In genomic region chr4:186067757-186068385, GRCh38 we compare ENCODE assay signal across 8 cellular contexts. TPM values are rescaled to one million over a fixed set of nuclear protein-coding genes. Genes with fewer than 3 reads are reported as not detected.
DNase-seq lines count a peak whose midpoint lies in the region; ATAC-seq, FAIRE-seq and TF ChIP-seq lines count a peak whose summit lies in the region.

No MANE protein-coding gene starts in this region.

- H3K4me3 ChIP-seq in HL-60 (replicated peaks; ENCODE audit: insufficient read depth, low read length): peak overlapping the region; percentile 37
- peak overlapping the region; percentile 84 to 88 for H3K4me3 ChIP-seq in kidney (ENCODE audit: low read length in 2 of 2)
- no peak overlapping the region for H3K4me3 ChIP-seq in H7 (ENCODE audit: insufficient read depth, low read depth, low read length)

- no TSS peak for BruUV-seq in MCF 10A (replicated peaks; lab: Mats Ljungman, UMichigan)

- CTCF ChIA-PET in MCF 10A (lab: Yijun Ruan, JAX): interaction anchor here (1.0 to 2.6 kb wide), 3 partner anchors 65 to 70 kb away, joined by 3 to 13 read pairs (median 6); no protein-coding TSS in a partner anchor

- DNase-seq in DMS53 treated with DMSO at 0.1 percent for 48 hours (lab: John Stamatoyannopoulos, UW; ENCODE audit: unreplicated experiment) (peak; percentile 84), HL-60 (ENCODE audit: low read depth in 1 of 2, low spot score in 1 of 2) (peak in 1 of 2 experiments; percentile 50), SHP77 treated with DMSO at 0.1 percent for 48 hours (lab: John Stamatoyannopoulos, UW) (peak; percentile 32), MCF 10A (ENCODE audit: unreplicated experiment) (peak; percentile 72), kidney (no peak), H7 (no peak)
- peak; percentile 4 to 24 for DNase-seq in stimulated activated CD4-positive, alpha-beta T cell treated with anti-CD3 and anti-CD28 coated beads, Interleukin-4, amount 100 ng/mL, for 4 hours

- POLR2A ChIA-PET in MCF 10A (lab: Yijun Ruan, JAX): interaction anchor here (0.9 to 2.1 kb wide), 5 partner anchors 11 to 643 kb away, joined by 4 to 13 read pairs (median 6); partner anchors contain the start of gene CYP4V2

- peak overlapping the region; percentile 7 to 83 for H3K9ac ChIP-seq in kidney (ENCODE audit: low read length in 2 of 2)

- intact Hi-C loops in MCF 10A (cut with micrococcal nuclease) (loop anchor here (1.0 to 5.0 kb wide), 2 partner anchors 69 to 124 kb away; partner anchors contain the start of gene CYP4V2), kidney (cut with DNase I) (no loop called here)

- no peaks in the 10 kb centered on the region for H3K4me1 ChIP-seq in kidney (ENCODE audit: control insufficient read depth in 1 of 2, insufficient read depth in 1 of 2, low read depth in 1 of 2, low read length in 2 of 2)

- peak overlapping the region; percentile 77 for H3K27ac Mint-ChIP-seq in MCF 10A (ENCODE audit: low read depth, unreplicated experiment)

- no peaks in the 10 kb centered on the region for H3K9me3 ChIP-seq in kidney (ENCODE audit: control insufficient read depth in 1 of 2, low read length in 2 of 2)

- H3K9me3 Mint-ChIP-seq in MCF 10A (ENCODE audit: unreplicated experiment): no peaks in the 10 kb centered on the region

- peak; percentile 84 for ATAC-seq in GM19467 (IDR thresholded peaks at IDR 0.05; ENCODE audit: unreplicated experiment)

- no peaks in the 10 kb centered on the region for H3K36me3 ChIP-seq in kidney (ENCODE audit: control insufficient read depth in 1 of 2, insufficient read depth in 2 of 2, low read length in 2 of 2)
- no peaks in the 10 kb centered on the region for H3K36me3 ChIP-seq in H7 (replicated peaks; ENCODE audit: control insufficient read depth, insufficient read depth, low read length)

- peaks cover 4% of the 10 kb centered on the region for H3K27me3 ChIP-seq in HL-60 (ENCODE audit: insufficient read depth, poor library complexity, severe bottlenecking)
- no peaks in the 10 kb centered on the region for H3K27me3 ChIP-seq in H7 (ENCODE audit: control insufficient read depth, insufficient read depth, low read length)

- H3K27ac ChIP-seq in HL-60 (replicated peaks) (no peak overlapping the region), kidney (ENCODE audit: low read depth in 2 of 2, low read length in 2 of 2) (no peak overlapping the region)

- FAIRE-seq in kidney (lab: Jason Lieb, UNC): peak; percentile 66

- H3K4me1 Mint-ChIP-seq in MCF 10A (ENCODE audit: insufficient read depth, unreplicated experiment): peaks cover 12% of the 10 kb centered on the region

- TF ChIP-seq CTCF in HL-60 (IDR thresholded peaks at IDR 0.05; ENCODE audit: insufficient read depth, low read length) (peak; percentile 29), MCF 10A (IDR thresholded peaks at IDR 0.05; ENCODE audit: unreplicated experiment) (no peak), kidney (IDR thresholded peaks at IDR 0.05; ENCODE audit: borderline replicate concordance, extremely low read depth, insufficient read depth) (peak; percentile 65)

- H3K4me3 Mint-ChIP-seq in MCF 10A (ENCODE audit: unreplicated experiment): peak overlapping the region; percentile 82

- no peaks in the 10 kb centered on the region for H3K36me3 Mint-ChIP-seq in MCF 10A (ENCODE audit: insufficient read depth, unreplicated experiment)

- H3K27me3 Mint-ChIP-seq in MCF 10A (ENCODE audit: insufficient read depth, unreplicated experiment): no peaks in the 10 kb centered on the region

RNA-seq across cellular contexts. Expression of gene TLR3, which starts 1.1 kb away (rescaled TPM):
- total RNA-seq in MCF 10A (2022): 6.5 and 8.2 TPM in 2 replicates
- 22.7 TPM for total RNA-seq in kidney
- polyA plus RNA-seq in kidney (ENCODE audit: insufficient read depth, low read depth, low replicate concordance): 5.1 TPM
- 1.0 and 1.8 TPM in 2 replicates for total RNA-seq in H7 (2014; rRNA removed; shearing (Covaris generic))

RNA-seq across cellular contexts. Expression of gene FAM149A, which starts 36.6 kb away (rescaled TPM):
- 0.79 and 1.3 TPM in 2 replicates for total RNA-seq in MCF 10A (2022)
- total RNA-seq in kidney: 37.8 TPM
- polyA plus RNA-seq in kidney (ENCODE audit: insufficient read depth, low read depth, low replicate concordance): 32.4 TPM
- total RNA-seq in H7 (2014; rRNA removed; shearing (Covaris generic)): 13.9 and 19.2 TPM in 2 replicates

Comparison
In these comparisons a context has a peak if more than half of its experiments do, and no peak if none do; other contexts are left out.
1. DNase-seq: peak in DMS53 treated with DMSO at 0.1 percent for 48 hours (single experiment), SHP77 treated with DMSO at 0.1 percent for 48 hours (single experiment), MCF 10A (single experiment) and stimulated activated CD4-positive, alpha-beta T cell treated with anti-CD3 and anti-CD28 coated beads, Interleukin-4, amount 100 ng/mL, for 4 hours (2 of 2); none in kidney (single experiment) and H7 (single experiment).